1 cellular context compared by ENCODE assay signal in genomic region chr2:145807978-145808377, GRCh38.
TF ChIP-seq lines count a peak whose summit lies in the region.

No MANE protein-coding gene starts in this region.

TF ChIP-seq in K562, 482 proteins besides CTCF, POLR2A, EP300 and RAD21 (continued from another document and continues in another):
- TF ChIP-seq CLOCK (CRISPR knock-in tag; IDR thresholded peaks at IDR 0.05; ENCODE audit: borderline replicate concordance) (no peak), TBP (optimal IDR thresholded peaks at IDR 0.05; ENCODE audit: low read depth, low read length) (no peak), CBFB (CRISPR knock-in tag; IDR thresholded peaks at IDR 0.05) (no peak), ZBTB40 (IDR thresholded peaks at IDR 0.05) (no peak), ZBTB40 (CRISPR knock-in tag; IDR thresholded peaks at IDR 0.05) (no peak), ZC3H11A (IDR thresholded peaks at IDR 0.05; ENCODE audit: low read depth, low read length) (no peak), MAFF (IDR thresholded peaks at IDR 0.05; ENCODE audit: low read length) (no peak), FOSL1 (tag; conservative IDR thresholded peaks at IDR 0.05) (peak; percentile 87), ZNF707 (CRISPR knock-in tag; conservative IDR thresholded peaks at IDR 0.05) (no peak), FOXJ2 (tag; IDR thresholded peaks at IDR 0.05) (0 out of 2 replicates have a peak, but pooled peaks have one; percentile 17), TAL1 (IDR thresholded peaks at IDR 0.05) (peak; percentile 13; the same call in 1 of the 2 replicates), HDAC8 (tag; IDR thresholded peaks at IDR 0.05) (no peak), NR2C1 (IDR thresholded peaks at IDR 0.05) (no peak), NR2C1 (tag; IDR thresholded peaks at IDR 0.05) (no peak), ARID3A (IDR thresholded peaks at IDR 0.05; ENCODE audit: borderline replicate concordance, low read depth, low read length) (no peak), IRF1 (CRISPR knock-in tag; IDR thresholded peaks at IDR 0.05; ENCODE audit: borderline replicate concordance) (no peak), NKRF (IDR thresholded peaks at IDR 0.05; ENCODE audit: borderline replicate concordance) (no peak), SRSF1 (IDR thresholded peaks at IDR 0.05; ENCODE audit: low read depth, low read length) (no peak), ZNF24 (IDR thresholded peaks at IDR 0.05) (peak; percentile 61; the same call in 1 of the 2 replicates), ATF3 (IDR thresholded peaks at IDR 0.05) (peak; percentile 61), ATF3 (CRISPR knock-in tag; conservative IDR thresholded peaks at IDR 0.05) (no peak), SPI1 (IDR thresholded peaks at IDR 0.05; ENCODE audit: borderline replicate concordance, low read depth, low read length) (no peak), GABPA (tag; conservative IDR thresholded peaks at IDR 0.05; ENCODE audit: low read depth) (no peak), KLF13 (tag; IDR thresholded peaks at IDR 0.05; ENCODE audit: borderline replicate concordance, low read depth) (no peak)
- TF ChIP-seq, protein P1, sequence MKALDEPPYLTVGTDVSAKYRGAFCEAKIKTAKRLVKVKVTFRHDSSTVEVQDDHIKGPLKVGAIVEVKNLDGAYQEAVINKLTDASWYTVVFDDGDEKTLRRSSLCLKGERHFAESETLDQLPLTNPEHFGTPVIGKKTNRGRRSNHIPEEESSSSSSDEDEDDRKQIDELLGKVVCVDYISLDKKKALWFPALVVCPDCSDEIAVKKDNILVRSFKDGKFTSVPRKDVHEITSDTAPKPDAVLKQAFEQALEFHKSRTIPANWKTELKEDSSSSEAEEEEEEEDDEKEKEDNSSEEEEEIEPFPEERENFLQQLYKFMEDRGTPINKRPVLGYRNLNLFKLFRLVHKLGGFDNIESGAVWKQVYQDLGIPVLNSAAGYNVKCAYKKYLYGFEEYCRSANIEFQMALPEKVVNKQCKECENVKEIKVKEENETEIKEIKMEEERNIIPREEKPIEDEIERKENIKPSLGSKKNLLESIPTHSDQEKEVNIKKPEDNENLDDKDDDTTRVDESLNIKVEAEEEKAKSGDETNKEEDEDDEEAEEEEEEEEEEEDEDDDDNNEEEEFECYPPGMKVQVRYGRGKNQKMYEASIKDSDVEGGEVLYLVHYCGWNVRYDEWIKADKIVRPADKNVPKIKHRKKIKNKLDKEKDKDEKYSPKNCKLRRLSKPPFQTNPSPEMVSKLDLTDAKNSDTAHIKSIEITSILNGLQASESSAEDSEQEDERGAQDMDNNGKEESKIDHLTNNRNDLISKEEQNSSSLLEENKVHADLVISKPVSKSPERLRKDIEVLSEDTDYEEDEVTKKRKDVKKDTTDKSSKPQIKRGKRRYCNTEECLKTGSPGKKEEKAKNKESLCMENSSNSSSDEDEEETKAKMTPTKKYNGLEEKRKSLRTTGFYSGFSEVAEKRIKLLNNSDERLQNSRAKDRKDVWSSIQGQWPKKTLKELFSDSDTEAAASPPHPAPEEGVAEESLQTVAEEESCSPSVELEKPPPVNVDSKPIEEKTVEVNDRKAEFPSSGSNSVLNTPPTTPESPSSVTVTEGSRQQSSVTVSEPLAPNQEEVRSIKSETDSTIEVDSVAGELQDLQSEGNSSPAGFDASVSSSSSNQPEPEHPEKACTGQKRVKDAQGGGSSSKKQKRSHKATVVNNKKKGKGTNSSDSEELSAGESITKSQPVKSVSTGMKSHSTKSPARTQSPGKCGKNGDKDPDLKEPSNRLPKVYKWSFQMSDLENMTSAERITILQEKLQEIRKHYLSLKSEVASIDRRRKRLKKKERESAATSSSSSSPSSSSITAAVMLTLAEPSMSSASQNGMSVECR (CRISPR knock-in tag; IDR thresholded peaks at IDR 0.05) = no peak
